Comparison of ENCODE assay signal across 18 cellular contexts in the genomic region with DNA sequence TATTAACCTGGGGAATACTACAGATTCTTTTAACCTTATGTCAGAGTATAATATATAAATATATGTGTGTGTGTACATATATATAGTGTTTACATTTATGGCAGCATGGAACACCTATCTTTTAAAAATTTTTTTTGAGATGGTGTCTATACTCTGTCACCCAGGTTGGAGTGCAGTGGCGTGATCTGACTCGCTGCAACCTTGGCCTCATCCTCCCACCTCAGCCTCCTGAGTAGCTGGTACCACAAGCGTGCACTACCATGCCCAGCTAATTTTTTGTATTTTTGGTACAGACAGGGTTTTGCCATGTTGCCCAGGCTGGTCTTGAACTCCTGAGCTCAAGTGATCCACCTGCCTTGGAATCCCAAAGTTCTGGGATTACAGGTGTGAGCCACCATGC. TPM values are rescaled to one million over a fixed set of nuclear protein-coding genes. Genes with fewer than 3 reads are reported as not detected.
"Had no signal": no experiment of that assay in that cellular context is flagged by ENCODE, and none has a peak within 500 bp of the region (broad histone marks: within the 10 kb centered on the region; RNA-seq: fewer than 3 reads in every experiment).

No MANE protein-coding gene starts in this region.

- H3K27ac ChIP-seq: brain microvascular endothelial cell, cardiac muscle cell, SJSA1 had no signal

- H3K27me3 Mint-ChIP-seq: activated naive CD4-positive, alpha-beta T cell treated with anti-CD3 and anti-CD28 coated beads, Interleukin-2, amount 50 U/mL, for 24 hours; activated T-cell treated with anti-CD3 and anti-CD28 coated beads, Interleukin-2, amount 50 U/mL, for 24 hours had no signal

- H3K36me3 Mint-ChIP-seq: activated naive CD4-positive, alpha-beta T cell treated with anti-CD3 and anti-CD28 coated beads, Interleukin-2, amount 50 U/mL, for 24 hours had no signal

- H3K9me3 Mint-ChIP-seq: activated naive CD4-positive, alpha-beta T cell treated with anti-CD3 and anti-CD28 coated beads, Interleukin-2, amount 50 U/mL, for 24 hours; activated T-cell treated with anti-CD3 and anti-CD28 coated beads, Interleukin-2, amount 50 U/mL, for 24 hours had no signal

- H3K4me3 ChIP-seq: cardiac muscle cell, SJSA1 had no signal

- H3K9me3 ChIP-seq: SJSA1 had no signal

- DNase-seq: activated CD4-positive, alpha-beta T cell treated with anti-CD3 and anti-CD28 coated beads for 48 hours; activated CD4-positive, alpha-beta T cell treated with anti-CD3 and anti-CD28 coated beads, Interleukin-2, amount 50 U/mL, for 48 hours; activated CD8-positive, alpha-beta memory T cell treated with anti-CD3 and anti-CD28 coated beads, Interleukin-2, amount 50 U/mL, for 48 hours; activated T-cell treated with anti-CD3 and anti-CD28 coated beads, Interleukin-2, amount 50 U/mL, for 24 hours; brain microvascular endothelial cell; IMR-90; KBM-7; NCI-H1048; NCI-H1930; NCI-H2171; NCI-H510A treated with DMSO at 0.1 percent for 48 hours; SW 1271 had no signal

- H3K4me3 Mint-ChIP-seq: activated T-cell treated with anti-CD3 and anti-CD28 coated beads, Interleukin-2, amount 50 U/mL, for 24 hours had no signal

- H3K36me3 ChIP-seq: brain microvascular endothelial cell, cardiac muscle cell, SJSA1 had no signal

- H3K27me3 ChIP-seq: brain microvascular endothelial cell, cardiac muscle cell, SJSA1 had no signal

RNA-seq across cellular contexts. Expression of gene ERICH6, which starts 18.5 kb away (rescaled TPM):
- total RNA-seq: cardiac muscle cell; M059J; PC-3; SJSA1; T-helper 1 cell treated with Interleukin-12 subunit alpha and Interleukin-12 subunit beta and Interleukin-4 antibody, amounts not matched to agents 30 ng/mL and 1 ng/mL, for 36 hours had no signal
